ENCODE assay signal across 1 cellular context in genomic region chr2:168455692-168456525, GRCh38.
A peak's percentile ranks its signal among the peaks of the same experiment; 100 is the strongest.
TF ChIP-seq lines count a peak whose summit lies in the region.

TSS of gene CERS6 (plus strand) at chr2:168456272. CDS start at chr2:168456449, 177 bp downstream.

TF ChIP-seq in HepG2, 621 proteins besides CTCF, POLR2A, EP300 and RAD21 (continued from another document and continues in another):
- peak; percentile 70 for TF ChIP-seq ZNF407 (CRISPR knock-in tag; IDR thresholded peaks at IDR 0.05; ENCODE audit: not compliant biosample characterization)
- TF ChIP-seq THAP9 (CRISPR knock-in tag; IDR thresholded peaks at IDR 0.05; ENCODE audit: borderline replicate concordance), result peak; percentile 81; the same call in 1 of the 2 replicates
- no peak for TF ChIP-seq NBN (conservative IDR thresholded peaks at IDR 0.05)
- TF ChIP-seq WIZ (CRISPR knock-in tag; IDR thresholded peaks at IDR 0.05), result peak; percentile 95
- TF ChIP-seq ZNF382 (CRISPR knock-in tag; IDR thresholded peaks at IDR 0.05; ENCODE audit: borderline replicate concordance), result no peak
- TF ChIP-seq ZNF512B (CRISPR knock-in tag; IDR thresholded peaks at IDR 0.05; ENCODE audit: borderline replicate concordance), result peak; percentile 79
- peak; percentile 94 for TF ChIP-seq ZBTB7A (CRISPR knock-in tag; IDR thresholded peaks at IDR 0.05)
- TF ChIP-seq ARNT2 (CRISPR knock-in tag; IDR thresholded peaks at IDR 0.05; ENCODE audit: low read depth), result peak; percentile 99
- TF ChIP-seq AGO1 (IDR thresholded peaks at IDR 0.05; ENCODE audit: low read depth, low read length, poor library complexity, severe bottlenecking), result no peak
- no peak for TF ChIP-seq ZNF33A (CRISPR knock-in tag; IDR thresholded peaks at IDR 0.05; ENCODE audit: borderline replicate concordance)
- TF ChIP-seq MAZ (IDR thresholded peaks at IDR 0.05; ENCODE audit: borderline replicate concordance, low read depth, low read length), result no peak
- peak; percentile 95 for TF ChIP-seq MAZ (CRISPR knock-in tag; IDR thresholded peaks at IDR 0.05; ENCODE audit: low read depth)
- no peak for TF ChIP-seq FOXA1 (IDR thresholded peaks at IDR 0.05)
- peak; percentile 63; the same call in 1 of the 2 replicates for TF ChIP-seq FOXA1 (CRISPR knock-in tag; IDR thresholded peaks at IDR 0.05)
- TF ChIP-seq PAXIP1 (CRISPR knock-in tag; conservative IDR thresholded peaks at IDR 0.05), result peak; percentile 34; the same call in 1 of the 2 replicates
- peak; percentile 73; the same call in 1 of the 2 replicates for TF ChIP-seq FOXK1 (CRISPR knock-in tag; IDR thresholded peaks at IDR 0.05; ENCODE audit: borderline replicate concordance, low read depth)
- TF ChIP-seq ZSCAN30 (CRISPR knock-in tag; IDR thresholded peaks at IDR 0.05), result no peak
- peak; percentile 95 for TF ChIP-seq ZNF891 (CRISPR knock-in tag; IDR thresholded peaks at IDR 0.05)
- TF ChIP-seq ZBTB34 (CRISPR knock-in tag; IDR thresholded peaks at IDR 0.05), result peak; percentile 87
- peak; percentile 91 for TF ChIP-seq HDAC2 (CRISPR knock-in tag; IDR thresholded peaks at IDR 0.05)
- peak; percentile 48; the same call in 1 of the 2 replicates for TF ChIP-seq ZNF646 (CRISPR knock-in tag; IDR thresholded peaks at IDR 0.05)
- peak; percentile 83 for TF ChIP-seq THRA (CRISPR knock-in tag; IDR thresholded peaks at IDR 0.05; ENCODE audit: borderline replicate concordance)
- TF ChIP-seq POLR2AphosphoS2 (IDR thresholded peaks at IDR 0.05; ENCODE audit: low read depth, low read length), result no peak
- TF ChIP-seq ZNF547 (CRISPR knock-in tag; IDR thresholded peaks at IDR 0.05), result peak; percentile 91; the same call in 1 of the 2 replicates
